Comparison of ENCODE assay signal across 11 cellular contexts in genomic region chr12:89451876-89452275, GRCh38.
DNase-seq lines count a peak whose midpoint lies in the region; ATAC-seq and TF ChIP-seq lines count a peak whose summit lies in the region.
"Had no signal": no experiment of that assay in that cellular context is flagged by ENCODE, and none has a peak within 500 bp of the region (broad histone marks: within the 10 kb centered on the region; RNA-seq: fewer than 3 reads in every experiment).

No MANE protein-coding gene starts in this region.

- WGBS in gastroesophageal sphincter (ENCODE audit: low coverage in 1 of 2), 2 donors: 2 to 9% methylated on average over 9 of the region's 9 CpGs

- TF ChIP-seq POLR2A in gastroesophageal sphincter (IDR thresholded peaks at IDR 0.05): no peak

- intact Hi-C loops in CD14-positive monocyte (cut with micrococcal nuclease): no loop called here
- intact Hi-C loops in dorsolateral prefrontal cortex (cut with DNase I): no loop called here
- intact Hi-C loops in activated naive CD4-positive, alpha-beta T cell treated with anti-CD3 and anti-CD28 coated beads for 36 hours (cut with micrococcal nuclease): no loop called here

- no peaks in the 10 kb centered on the region for H3K27me3 ChIP-seq in SJSA1 (replicated peaks)
- H3K27me3 ChIP-seq in gastroesophageal sphincter: no peaks in the 10 kb centered on the region
- H3K27me3 ChIP-seq in dorsolateral prefrontal cortex: no peaks in the 10 kb centered on the region

- TF ChIP-seq EP300 in gastroesophageal sphincter (IDR thresholded peaks at IDR 0.05): no peak

- H3K9me3 Mint-ChIP-seq in CD14-positive monocyte: no peaks in the 10 kb centered on the region
- no peaks in the 10 kb centered on the region for H3K9me3 Mint-ChIP-seq in activated naive CD4-positive, alpha-beta T cell treated with anti-CD3 and anti-CD28 coated beads for 36 hours

- H3K27ac ChIP-seq in SJSA1 (peak overlapping the region; percentile 90), gastroesophageal sphincter (peak overlapping the region; percentile 85 to 100 (median 86)), dorsolateral prefrontal cortex (peak overlapping the region in 13 of 59 donors; percentile 2 to 60 (median 26))

- peaks cover 6% of the 10 kb centered on the region for H3K36me3 ChIP-seq in SJSA1
- H3K36me3 ChIP-seq in gastroesophageal sphincter: no peaks in the 10 kb centered on the region

- H3K4me3 ChIP-seq in SJSA1 (no peak overlapping the region), gastroesophageal sphincter (peak overlapping the region in 1 of 2 donors; percentile 9), dorsolateral prefrontal cortex (peak overlapping the region in 1 of 59 donors; percentile 4)

- TF ChIP-seq CTCF in CD14-positive monocyte (IDR thresholded peaks at IDR 0.05) (no peak), gastroesophageal sphincter (IDR thresholded peaks at IDR 0.05) (no peak), dorsolateral prefrontal cortex (IDR thresholded peaks at IDR 0.05 in 54 of 56, conservative IDR thresholded peaks at IDR 0.05 in 2 of 56; ENCODE audit: low read depth in 1 of 56, partially characterized antibody in 56 of 56) (no peak)

- peaks cover 17% of the 10 kb centered on the region for H3K4me1 Mint-ChIP-seq in CD14-positive monocyte
- peaks cover 2% of the 10 kb centered on the region for H3K4me1 Mint-ChIP-seq in activated naive CD4-positive, alpha-beta T cell treated with anti-CD3 and anti-CD28 coated beads for 36 hours (ENCODE audit: low read depth)

- peak; percentile 49 for ATAC-seq in gastroesophageal sphincter
- ATAC-seq: activated naive CD4-positive, alpha-beta T cell treated with anti-CD3 and anti-CD28 coated beads, Interleukin-2, amount 50 U/mL, for 72 hours had no signal

- H3K27me3 Mint-ChIP-seq in CD14-positive monocyte (ENCODE audit: low read depth in 3 of 3): peaks cover 0 to 2% (median 1%) of the 10 kb centered on the region in 3 donors
- no peaks in the 10 kb centered on the region for H3K27me3 Mint-ChIP-seq in activated naive CD4-positive, alpha-beta T cell treated with anti-CD3 and anti-CD28 coated beads for 36 hours (ENCODE audit: low read depth)

- peak overlapping the region in 4 of 7 donors; percentile 19 to 76 (median 41) for H3K27ac Mint-ChIP-seq in CD14-positive monocyte
- H3K27ac Mint-ChIP-seq in activated naive CD4-positive, alpha-beta T cell treated with anti-CD3 and anti-CD28 coated beads for 36 hours: no peak overlapping the region
- H3K27ac Mint-ChIP-seq: activated naive CD4-positive, alpha-beta T cell treated with anti-CD3 and anti-CD28 coated beads, Interleukin-2, amount 50 U/mL, for 72 hours had no signal

- DNase-seq in CD14-positive monocyte (ENCODE audit: low spot score) (no peak), SJSA1 (ENCODE audit: low read depth in 1 of 2, low spot score in 2 of 2) (peak; percentile 63 to 76), non-pigmented ciliary epithelial cell (ENCODE audit: low read depth) (peak; percentile 79), dorsolateral prefrontal cortex (no peak), SK-N-DZ (ENCODE audit: low spot score) (no peak), HUDEP-2 (lab: John Stamatoyannopoulos, UW; ENCODE audit: unreplicated experiment in 76 of 76) (no peak)
- DNase-seq in activated naive CD4-positive, alpha-beta T cell treated with anti-CD3 and anti-CD28 coated beads for 36 hours: no peak
- DNase-seq: COR-L47, OCI-M1 had no signal

- H3K9me3 ChIP-seq in SJSA1 (replicated peaks) (no peaks in the 10 kb centered on the region), gastroesophageal sphincter (no peaks in the 10 kb centered on the region)

- H3K4me1 ChIP-seq in SJSA1 (replicated peaks) (peaks cover 55% of the 10 kb centered on the region), gastroesophageal sphincter (peaks cover 17 to 51% (median 31%) of the 10 kb centered on the region in 3 donors)

- no peak overlapping the region for H3K4me3 Mint-ChIP-seq in CD14-positive monocyte
- H3K4me3 Mint-ChIP-seq in activated naive CD4-positive, alpha-beta T cell treated with anti-CD3 and anti-CD28 coated beads for 36 hours: no peak overlapping the region

- H3K36me3 Mint-ChIP-seq in CD14-positive monocyte: peaks cover 12 to 24% of the 10 kb centered on the region in 2 donors
- H3K36me3 Mint-ChIP-seq in activated naive CD4-positive, alpha-beta T cell treated with anti-CD3 and anti-CD28 coated beads for 36 hours (ENCODE audit: low read depth): peaks cover 5% of the 10 kb centered on the region

- CTCF ChIA-PET in activated naive CD4-positive, alpha-beta T cell treated with anti-CD3 and anti-CD28 coated beads for 36 hours (lab: Charles Lee): interaction anchor here (0.8 to 3.0 kb wide), 3 partner anchors 10 to 433 kb away, joined by 3 to 15 read pairs (median 3); no protein-coding TSS in a partner anchor

Comparison
In these comparisons a context has a peak if more than half of its experiments do, and no peak if none do; other contexts are left out.
1. DNase-seq: peak in SJSA1 (2 of 2) and non-pigmented ciliary epithelial cell (single experiment); none in CD14-positive monocyte (single experiment), dorsolateral prefrontal cortex (0 of 10), SK-N-DZ (single experiment), HUDEP-2 (0 of 76) and activated naive CD4-positive, alpha-beta T cell treated with anti-CD3 and anti-CD28 coated beads for 36 hours (single experiment).